1 cellular context compared by ENCODE assay signal in the genomic region with DNA sequence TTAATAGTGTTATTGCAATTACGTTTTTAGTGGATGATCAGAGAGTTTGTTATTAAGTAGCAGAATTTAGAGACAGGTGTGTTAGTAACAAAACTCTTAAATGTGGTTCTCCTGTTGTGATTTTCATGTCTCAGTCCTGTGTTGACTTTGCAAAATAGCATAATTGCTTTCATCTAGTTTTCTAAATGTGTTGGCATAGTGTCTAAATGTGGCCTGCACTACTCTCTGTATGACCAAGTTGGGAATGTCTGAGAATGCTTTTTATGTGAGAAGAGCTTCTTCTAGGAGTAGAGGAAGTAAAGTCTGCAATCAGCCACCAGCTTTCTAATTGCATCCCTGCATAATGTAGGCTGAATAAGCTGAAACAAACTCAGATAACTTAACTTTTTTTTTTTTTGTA.
TF ChIP-seq lines count a peak whose summit lies in the region.

No MANE protein-coding gene starts in this region.

TF ChIP-seq in GM12878, 131 proteins besides CTCF, POLR2A, EP300 and RAD21:
- TF ChIP-seq, protein P1, sequence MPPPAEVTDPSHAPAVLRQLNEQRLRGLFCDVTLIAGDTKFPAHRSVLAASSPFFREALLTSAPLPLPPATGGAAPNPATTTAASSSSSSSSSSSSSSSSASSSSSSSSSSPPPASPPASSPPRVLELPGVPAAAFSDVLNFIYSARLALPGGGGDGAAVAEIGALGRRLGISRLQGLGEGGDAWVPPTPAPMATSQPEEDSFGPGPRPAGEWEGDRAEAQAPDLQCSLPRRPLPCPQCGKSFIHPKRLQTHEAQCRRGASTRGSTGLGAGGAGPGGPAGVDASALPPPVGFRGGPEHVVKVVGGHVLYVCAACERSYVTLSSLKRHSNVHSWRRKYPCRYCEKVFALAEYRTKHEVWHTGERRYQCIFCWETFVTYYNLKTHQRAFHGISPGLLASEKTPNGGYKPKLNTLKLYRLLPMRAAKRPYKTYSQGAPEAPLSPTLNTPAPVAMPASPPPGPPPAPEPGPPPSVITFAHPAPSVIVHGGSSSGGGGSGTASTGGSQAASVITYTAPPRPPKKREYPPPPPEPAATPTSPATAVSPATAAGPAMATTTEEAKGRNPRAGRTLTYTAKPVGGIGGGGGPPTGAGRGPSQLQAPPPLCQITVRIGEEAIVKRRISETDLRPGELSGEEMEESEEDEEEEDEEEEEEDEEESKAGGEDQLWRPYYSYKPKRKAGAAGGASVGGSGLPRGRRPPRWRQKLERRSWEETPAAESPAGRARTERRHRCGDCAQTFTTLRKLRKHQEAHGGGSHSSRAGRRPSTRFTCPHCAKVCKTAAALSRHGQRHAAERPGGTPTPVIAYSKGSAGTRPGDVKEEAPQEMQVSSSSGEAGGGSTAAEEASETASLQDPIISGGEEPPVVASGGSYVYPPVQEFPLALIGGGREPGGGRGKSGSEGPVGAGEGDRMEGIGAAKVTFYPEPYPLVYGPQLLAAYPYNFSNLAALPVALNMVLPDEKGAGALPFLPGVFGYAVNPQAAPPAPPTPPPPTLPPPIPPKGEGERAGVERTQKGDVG (CRISPR knock-in tag; IDR thresholded peaks at IDR 0.05), result no peak
